1 cellular context compared by ENCODE assay signal in genomic region chr6:157840261-157840660, GRCh38.
TF ChIP-seq lines count a peak whose summit lies in the region.

No MANE protein-coding gene starts in this region.

TF ChIP-seq in K562, 482 proteins besides CTCF, POLR2A, EP300 and RAD21 (continued from another document and continues in another):
- TF ChIP-seq LEF1 (IDR thresholded peaks at IDR 0.05) (no peak), NR4A1 (CRISPR knock-in tag; IDR thresholded peaks at IDR 0.05) (no peak), NR4A1 (tag; IDR thresholded peaks at IDR 0.05) (no peak), HLTF (IDR thresholded peaks at IDR 0.05) (peak; percentile 55; the same call in 1 of the 2 replicates), KDM1A (IDR thresholded peaks at IDR 0.05) (no peak), ZNF398 (CRISPR knock-in tag; IDR thresholded peaks at IDR 0.05) (no peak), CHAMP1 (IDR thresholded peaks at IDR 0.05) (no peak), PREB (CRISPR knock-in tag; IDR thresholded peaks at IDR 0.05) (no peak), ZNF134 (CRISPR knock-in tag; conservative IDR thresholded peaks at IDR 0.05) (no peak), ZNF143 (CRISPR knock-in tag; IDR thresholded peaks at IDR 0.05) (no peak), MLLT1 (IDR thresholded peaks at IDR 0.05) (peak; percentile 28 to 44; a peak in 1 of 4 replicates), KDM4B (IDR thresholded peaks at IDR 0.05; ENCODE audit: borderline replicate concordance in 2 of 2, low read depth in 1 of 2) (no peak), GATA2 (CRISPR knock-in tag; IDR thresholded peaks at IDR 0.05) (no peak), HOMEZ (CRISPR knock-in tag; IDR thresholded peaks at IDR 0.05) (no peak), TOE1 (IDR thresholded peaks at IDR 0.05; ENCODE audit: borderline replicate concordance) (no peak), TOE1 (CRISPR knock-in tag; IDR thresholded peaks at IDR 0.05; ENCODE audit: borderline replicate concordance, low read depth) (no peak), FOS (IDR thresholded peaks at IDR 0.05; ENCODE audit: extremely low read depth, insufficient read length) (no peak), FOXO4 (CRISPR knock-in tag; IDR thresholded peaks at IDR 0.05) (no peak), DPF2 (IDR thresholded peaks at IDR 0.05) (0 out of 2 replicates have a peak, but pooled peaks have one; percentile 13), PHF20 (IDR thresholded peaks at IDR 0.05; ENCODE audit: partially characterized antibody) (no peak), BCL6 (CRISPR knock-in tag; IDR thresholded peaks at IDR 0.05) (no peak), ZNF592 (IDR thresholded peaks at IDR 0.05) (no peak), SMARCA5 (IDR thresholded peaks at IDR 0.05) (0 out of 2 replicates have a peak, but pooled peaks have one; percentile 41), DLX4 (CRISPR knock-in tag; IDR thresholded peaks at IDR 0.05) (no peak), NCOR1 (IDR thresholded peaks at IDR 0.05) (0 out of 2 replicates have a peak, but pooled peaks have one; percentile 8), KAT8 (IDR thresholded peaks at IDR 0.05; ENCODE audit: low read depth) (no peak), SP1 (CRISPR knock-in tag; IDR thresholded peaks at IDR 0.05) (no peak), FOXM1 (IDR thresholded peaks at IDR 0.05; ENCODE audit: low read depth) (no peak), FOXM1 (CRISPR knock-in tag; IDR thresholded peaks at IDR 0.05; ENCODE audit: low read depth) (no peak), POLR2H (tag; IDR thresholded peaks at IDR 0.05; ENCODE audit: low read depth) (no peak), ETV1 (tag; conservative IDR thresholded peaks at IDR 0.05; ENCODE audit: low read depth) (no peak), SNIP1 (IDR thresholded peaks at IDR 0.05; ENCODE audit: low read depth) (no peak), KDM2B (CRISPR knock-in tag; IDR thresholded peaks at IDR 0.05) (no peak), PKNOX1 (IDR thresholded peaks at IDR 0.05) (no peak), BDP1 (IDR thresholded peaks at IDR 0.05; ENCODE audit: insufficient read depth, insufficient read length) (no peak), FOSL1 (tag; conservative IDR thresholded peaks at IDR 0.05) (no peak), PCBP1 (IDR thresholded peaks at IDR 0.05; ENCODE audit: low read depth, low read length, poor library complexity, severe bottlenecking) (no peak), KLF10 (CRISPR knock-in tag; IDR thresholded peaks at IDR 0.05) (no peak), CLOCK (CRISPR knock-in tag; IDR thresholded peaks at IDR 0.05; ENCODE audit: borderline replicate concordance) (no peak), SMAD2 (IDR thresholded peaks at IDR 0.05; ENCODE audit: low read depth, low read length) (no peak), MED1 (CRISPR knock-in tag; IDR thresholded peaks at IDR 0.05; ENCODE audit: borderline replicate concordance) (no peak), KDM5B (IDR thresholded peaks at IDR 0.05; ENCODE audit: insufficient replicate concordance, low read depth, low read length) (no peak), ETV5 (CRISPR knock-in tag; IDR thresholded peaks at IDR 0.05; ENCODE audit: low read depth) (no peak), TCF3 (CRISPR knock-in tag; IDR thresholded peaks at IDR 0.05) (no peak), GTF2A2 (tag; IDR thresholded peaks at IDR 0.05) (no peak), E2F1 (CRISPR knock-in tag; IDR thresholded peaks at IDR 0.05) (no peak), ZNF830 (CRISPR knock-in tag; IDR thresholded peaks at IDR 0.05) (no peak), RAD51 (IDR thresholded peaks at IDR 0.05; ENCODE audit: borderline replicate concordance, low read depth) (no peak), DNMT1 (IDR thresholded peaks at IDR 0.05) (no peak)
